In genomic region chr2:216692636-216693413, GRCh38 we compare ENCODE assay signal across 1 cellular context.
TF ChIP-seq lines count a peak whose summit lies in the region.

No MANE protein-coding gene starts in this region.

TF ChIP-seq in K562, 482 proteins besides CTCF, POLR2A, EP300 and RAD21 (continued from another document):
- peak; percentile 34; the same call in 1 of the 2 replicates for TF ChIP-seq PBX2 (CRISPR knock-in tag; IDR thresholded peaks at IDR 0.05; ENCODE audit: low read depth)
- TF ChIP-seq PBX2 (tag; conservative IDR thresholded peaks at IDR 0.05; ENCODE audit: low read depth) = peak; percentile 79
